8 cellular contexts compared by ENCODE assay signal in genomic region chr6:34791842-34792604, GRCh38. TPM values are rescaled to one million over a fixed set of nuclear protein-coding genes. Genes with fewer than 3 reads are reported as not detected.
DNase-seq lines count a peak whose midpoint lies in the region; ATAC-seq and TF ChIP-seq lines count a peak whose summit lies in the region.

TSS of gene BLTP3A (plus strand) at chr6:34792083. CDS start at chr6:34792251, 168 bp downstream.

- H3K4me3 ChIP-seq in AG04449 (ENCODE audit: low read depth, low read length): peak within 1 kb of the TSS; percentile 72
- H3K4me3 ChIP-seq in coronary artery: peak within 1 kb of the TSS; percentile 96
- peak within 1 kb of the TSS; percentile 82 to 97 for H3K4me3 ChIP-seq in left lung

- POLR2A ChIA-PET in AG04449 (lab: Yijun Ruan, JAX): interaction anchor here (0.6 kb wide), 1 partner anchor 13 kb away, joined by 3 read pairs; no protein-coding TSS in a partner anchor

- intact Hi-C loops in left lung (cut with DNase I): no loop called here

- H3K9me3 ChIP-seq in left lung: no peaks in the 10 kb centered on the region

- H3K4me1 ChIP-seq in left lung: peaks cover 0 to 33% of the 10 kb centered on the region in 2 donors

- H3K27ac ChIP-seq in coronary artery: peak within 1 kb of the TSS; percentile 89 to 96
- peak within 1 kb of the TSS; percentile 90 to 95 for H3K27ac ChIP-seq in left lung

- no peaks in the 10 kb centered on the region for H3K27me3 ChIP-seq in left lung

- DNase-seq in AG04449 (ENCODE audit: low read depth, low spot score): no peak
- DNase-seq in NCI-H446 (lab: John Stamatoyannopoulos, UW): peak; percentile 38 to 84
- peak; percentile 64 to 74 for DNase-seq in activated CD4-positive, alpha-beta T cell treated with anti-CD3 and anti-CD28 coated beads for 4 hours
- DNase-seq in coronary artery (ENCODE audit: low spot score): peak; percentile 78
- peak; percentile 74 to 94 for DNase-seq in left lung
- peak; percentile 61 to 73 for DNase-seq in stimulated activated CD4-positive, alpha-beta T cell treated with anti-CD3 and anti-CD28 coated beads, Interleukin-2, amount 100 ng/mL, for 48 hours

- peak; percentile 87 for ATAC-seq in GM18868 (IDR thresholded peaks at IDR 0.05; ENCODE audit: unreplicated experiment)
- ATAC-seq in HG03139 (IDR thresholded peaks at IDR 0.05; ENCODE audit: unreplicated experiment): peak; percentile 71
- peak; percentile 94 for ATAC-seq in left lung

- TF ChIP-seq CTCF in AG04449 (IDR thresholded peaks at IDR 0.05; ENCODE audit: insufficient read depth, low read length, missing control alignments) (no peak), coronary artery (IDR thresholded peaks at IDR 0.05) (no peak), left lung (IDR thresholded peaks at IDR 0.05) (no peak)

- CTCF ChIA-PET in AG04449 (lab: Yijun Ruan, JAX): interaction anchor here (0.7 to 1.6 kb wide), 8 partner anchors 12 to 358 kb away, joined by 3 to 5 read pairs (median 3); no protein-coding TSS in a partner anchor

- no peaks in the 10 kb centered on the region for H3K36me3 ChIP-seq in left lung

RNA-seq across cellular contexts. Expression of gene BLTP3A, which starts in this region (rescaled TPM):
- total RNA-seq in left lung: 10 to 100 TPM; 17.1 to 21.8 TPM
